Comparison of ENCODE assay signal across 22 cellular contexts in the genomic region with DNA sequence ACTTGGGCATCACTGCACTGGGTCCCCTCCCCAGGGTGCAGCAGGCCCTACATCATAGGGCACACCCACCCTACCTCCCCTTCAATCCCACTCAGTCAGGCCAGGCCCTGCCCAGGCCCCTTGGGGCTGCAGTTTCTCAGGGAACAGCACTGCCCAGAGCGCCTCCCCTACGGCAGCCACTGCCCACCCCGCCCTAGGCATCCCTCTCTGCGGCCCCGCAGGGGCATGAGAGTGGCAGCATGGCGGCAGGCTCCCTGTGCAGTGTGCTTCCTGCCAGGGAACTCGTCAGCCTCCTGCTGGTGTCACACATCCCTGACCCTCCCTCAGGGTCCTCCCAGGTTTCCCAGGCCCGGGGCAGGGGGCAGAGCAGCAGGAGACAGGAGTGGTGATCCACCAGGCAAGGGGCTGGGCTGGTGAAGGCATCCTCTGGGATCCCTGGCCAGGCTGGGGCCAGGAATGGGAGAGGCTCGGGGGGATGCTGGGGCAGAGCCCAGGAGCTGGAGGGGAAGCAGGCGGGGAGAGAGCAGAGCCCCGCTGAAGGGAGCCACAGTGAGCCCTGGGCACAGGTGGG. TPM values are rescaled to one million over a fixed set of nuclear protein-coding genes. Genes with fewer than 3 reads are reported as not detected.
DNase-seq lines count a peak whose midpoint lies in the region; ATAC-seq and TF ChIP-seq lines count a peak whose summit lies in the region.
"Had no signal": no experiment of that assay in that cellular context is flagged by ENCODE, and none has a peak within 500 bp of the region (broad histone marks: within the 10 kb centered on the region; RNA-seq: fewer than 3 reads in every experiment).

No MANE protein-coding gene starts in this region.

- H3T11ph ChIP-seq in H9 (ENCODE audit: low read length): no peak overlapping the region

- H4K8ac ChIP-seq in H9 (replicated peaks; ENCODE audit: insufficient read length, low read depth, low read length): no peak overlapping the region
- peak overlapping the region; percentile 72 for H4K8ac ChIP-seq in neuronal stem cell (ENCODE audit: low read depth, low read length)

- H4K91ac ChIP-seq in H9 (ENCODE audit: insufficient read length, low read depth, low read length): no peak overlapping the region
- no peak overlapping the region for H4K91ac ChIP-seq in neuronal stem cell (ENCODE audit: low read depth, low read length, poor library complexity)

- H3K4me2 ChIP-seq in H9 (ENCODE audit: insufficient read depth, insufficient read length, low read length) (no peak overlapping the region), neuronal stem cell (ENCODE audit: insufficient read depth, low read length, poor library complexity, severe bottlenecking) (no peak overlapping the region)

- no peaks in the 10 kb centered on the region for H3K79me2 ChIP-seq in H9 (ENCODE audit: insufficient read depth, low read length)

- no peaks in the 10 kb centered on the region for H3K23me2 ChIP-seq in H9 (ENCODE audit: insufficient read length, low read depth, low read length, poor library complexity, severe bottlenecking)

- H3K4me3 ChIP-seq in RWPE2 (ENCODE audit: severe bottlenecking) (peak overlapping the region; percentile 19), esophagus (ENCODE audit: low read depth in 1 of 2, low read length in 2 of 2) (peak overlapping the region in 1 of 2 donors; percentile 19), neuronal stem cell (ENCODE audit: low read length in 2 of 2) (no peak overlapping the region), HAP-1 (no peak overlapping the region)
- H3K4me3 ChIP-seq: esophagus muscularis mucosa, MG63, right atrium auricular region had no signal

- in situ Hi-C loops in HAP-1 (cut with MboI; ENCODE audit: low sequenced_read_pairs): no loop called here

- no peak overlapping the region for H3K18ac ChIP-seq in H9 (ENCODE audit: insufficient read length, low read depth, low read length)
- peak overlapping the region; percentile 83 for H3K18ac ChIP-seq in neuronal stem cell (ENCODE audit: low read length)

- DNase-seq in H9 (peak; percentile 39), RWPE2 (ENCODE audit: low spot score) (peak; percentile 66), neuronal stem cell (ENCODE audit: low spot score) (no peak), HAP-1 (ENCODE audit: low spot score in 2 of 2) (no peak), T-helper 17 cell (no peak), NCI-H446 (lab: John Stamatoyannopoulos, UW) (no peak)
- DNase-seq: activated CD8-positive, alpha-beta memory T cell treated with anti-CD3 and anti-CD28 coated beads for 24 hours; activated naive CD4-positive, alpha-beta T cell treated with anti-CD3 and anti-CD28 coated beads, Interleukin-2, amount 10 ng/mL, durations not matched to agents 7 days and 5 days; anterior cingulate cortex; central memory CD4-positive, alpha-beta T cell; kidney glomerular epithelial cell; MG63; natural killer cell; NCI-H1417 treated with DMSO at 0.1 percent for 48 hours; stimulated activated CD4-positive, alpha-beta T cell treated with anti-CD3 and anti-CD28 coated beads, Interleukin-4, amount 100 ng/mL, for 24 hours had no signal

- H4K20me1 ChIP-seq in H9 (ENCODE audit: control insufficient read depth, insufficient read depth, insufficient read length): no peaks in the 10 kb centered on the region

- H3K9me3 ChIP-seq in H9 (ENCODE audit: control insufficient read depth, low read depth, low read length) (no peaks in the 10 kb centered on the region), RWPE2 (ENCODE audit: severe bottlenecking) (no peaks in the 10 kb centered on the region), esophagus (ENCODE audit: control insufficient read depth in 2 of 2, insufficient read depth in 1 of 2, low read depth in 1 of 2, low read length in 1 of 2) (no peaks in the 10 kb centered on the region), neuronal stem cell (replicated peaks in 1 of 2; ENCODE audit: control insufficient read depth in 2 of 2, insufficient read depth in 1 of 2, low read depth in 1 of 2, low read length in 2 of 2) (peaks cover 0 to 5% of the 10 kb centered on the region in 2 donors), HAP-1 (no peaks in the 10 kb centered on the region), T-helper 17 cell (ENCODE audit: control insufficient read depth, low read length, poor library complexity, severe bottlenecking) (no peaks in the 10 kb centered on the region)
- H3K9me3 ChIP-seq: esophagus muscularis mucosa, MG63 had no signal

- H3K27ac ChIP-seq in H9 (ENCODE audit: insufficient read length, low read depth, low read length): no peak overlapping the region
- peak overlapping the region; percentile 7 for H3K27ac ChIP-seq in RWPE2 (ENCODE audit: poor library complexity, severe bottlenecking)
- peak overlapping the region; percentile 30 to 77 for H3K27ac ChIP-seq in esophagus (ENCODE audit: low read depth in 2 of 2, low read length in 1 of 2)
- H3K27ac ChIP-seq in neuronal stem cell (replicated peaks; ENCODE audit: low read length): no peak overlapping the region
- H3K27ac ChIP-seq: esophagus muscularis mucosa, right atrium auricular region had no signal

- no peak overlapping the region for H3K9ac ChIP-seq in H9 (ENCODE audit: extremely low read depth, insufficient read length, low read length)
- H3K9ac ChIP-seq in neuronal stem cell (ENCODE audit: low read depth, low read length, poor library complexity): peak overlapping the region; percentile 77

- no peak overlapping the region for H3K27ac Mint-ChIP-seq in H9
- no peak overlapping the region for H3K27ac Mint-ChIP-seq in T-helper 17 cell
- H3K27ac Mint-ChIP-seq: activated naive CD4-positive, alpha-beta T cell treated with anti-CD3 and anti-CD28 coated beads, Interleukin-2, amount 10 ng/mL, durations not matched to agents 7 days and 5 days; CD14-positive monocyte; IgD-negative memory B cell; natural killer cell; stimulated activated naive CD8-positive, alpha-beta T cell treated with anti-CD3 and anti-CD28 coated beads, Interleukin-15, Interleukin-2, amounts not matched to agents 100 ng/mL and 50 ng/mL, for 24 hours had no signal

- no peaks in the 10 kb centered on the region for H3K4me1 Mint-ChIP-seq in H9
- H3K4me1 Mint-ChIP-seq in T-helper 17 cell: no peaks in the 10 kb centered on the region
- H3K4me1 Mint-ChIP-seq: IgD-negative memory B cell had no signal

- H3K23ac ChIP-seq in H9 (ENCODE audit: insufficient read length, low read depth, low read length) (no peak overlapping the region), neuronal stem cell (ENCODE audit: low read depth, low read length, poor library complexity) (peak overlapping the region; percentile 80)

- H3K36me3 ChIP-seq in RWPE2 (ENCODE audit: low read depth): no peaks in the 10 kb centered on the region
- no peaks in the 10 kb centered on the region for H3K36me3 ChIP-seq in esophagus (ENCODE audit: control insufficient read depth in 2 of 2, insufficient read depth in 2 of 2, low read length in 1 of 2)
- no peaks in the 10 kb centered on the region for H3K36me3 ChIP-seq in neuronal stem cell (replicated peaks in 1 of 2; ENCODE audit: control insufficient read depth in 2 of 2, insufficient read depth in 2 of 2, low read length in 2 of 2)
- no peaks in the 10 kb centered on the region for H3K36me3 ChIP-seq in HAP-1 (replicated peaks)
- H3K36me3 ChIP-seq: esophagus muscularis mucosa, MG63, right atrium auricular region had no signal

- no peak for TF ChIP-seq CTCF in H9 (conservative IDR thresholded peaks at IDR 0.05)
- no peak for TF ChIP-seq CTCF in RWPE2 (IDR thresholded peaks at IDR 0.05; ENCODE audit: poor library complexity, severe bottlenecking)

- H3K36me3 Mint-ChIP-seq in H9 (ENCODE audit: insufficient read depth in 1 of 3, low read depth in 3 of 3): no peaks in the 10 kb centered on the region
- no peaks in the 10 kb centered on the region for H3K36me3 Mint-ChIP-seq in T-helper 17 cell (ENCODE audit: low read depth)
- H3K36me3 Mint-ChIP-seq: activated naive CD4-positive, alpha-beta T cell treated with anti-CD3 and anti-CD28 coated beads, Interleukin-2, amount 10 ng/mL, durations not matched to agents 7 days and 5 days; CD14-positive monocyte; IgD-negative memory B cell; natural killer cell had no signal

- H3K56ac ChIP-seq in H9 (ENCODE audit: insufficient read length, low read depth, low read length): no peak overlapping the region

- H3K9me3 Mint-ChIP-seq in H9: no peaks in the 10 kb centered on the region
- H3K9me3 Mint-ChIP-seq: activated naive CD4-positive, alpha-beta T cell treated with anti-CD3 and anti-CD28 coated beads, Interleukin-2, amount 10 ng/mL, durations not matched to agents 7 days and 5 days; natural killer cell; stimulated activated naive CD8-positive, alpha-beta T cell treated with anti-CD3 and anti-CD28 coated beads, Interleukin-15, Interleukin-2, amounts not matched to agents 100 ng/mL and 50 ng/mL, for 24 hours had no signal

- H2BK20ac ChIP-seq in H9 (ENCODE audit: low read depth, low read length, poor library complexity, severe bottlenecking): no peak overlapping the region

- ATAC-seq in RWPE2 (ENCODE audit: low read depth): peak; percentile 3; the same call in 2 of the 3 replicates
- ATAC-seq in HG02571 (IDR thresholded peaks at IDR 0.05; ENCODE audit: unreplicated experiment): no peak
- no peak for ATAC-seq in T-helper 17 cell
- ATAC-seq: natural killer cell had no signal

- H3K4me1 ChIP-seq in H9 (ENCODE audit: insufficient read depth, low read length) (no peaks in the 10 kb centered on the region), RWPE2 (ENCODE audit: insufficient read depth, poor library complexity, severe bottlenecking) (no peaks in the 10 kb centered on the region), esophagus (ENCODE audit: control insufficient read depth in 2 of 2, insufficient read depth in 2 of 2, low read length in 1 of 2) (peaks cover 0 to 3% of the 10 kb centered on the region in 2 donors), neuronal stem cell (ENCODE audit: control insufficient read depth in 2 of 2, insufficient read depth in 1 of 2, low read depth in 1 of 2, low read length in 2 of 2) (peaks cover 0 to 2% of the 10 kb centered on the region in 2 donors), HAP-1 (no peaks in the 10 kb centered on the region; the same call in 1 of the 2 replicates)
- H3K4me1 ChIP-seq: esophagus muscularis mucosa, right atrium auricular region had no signal

- no peaks in the 10 kb centered on the region for H3K79me1 ChIP-seq in H9 (ENCODE audit: insufficient read depth, low read depth, low read length, poor library complexity, severe bottlenecking)
- no peaks in the 10 kb centered on the region for H3K79me1 ChIP-seq in neuronal stem cell (ENCODE audit: low read depth, low read length)

- H3K27me3 Mint-ChIP-seq in H9 (ENCODE audit: low read depth) (peaks cover 57% of the 10 kb centered on the region), T-helper 17 cell (peaks cover 14% of the 10 kb centered on the region)
- H3K27me3 Mint-ChIP-seq: stimulated activated naive CD8-positive, alpha-beta T cell treated with anti-CD3 and anti-CD28 coated beads, Interleukin-15, Interleukin-2, amounts not matched to agents 100 ng/mL and 50 ng/mL, for 24 hours had no signal

- no peak overlapping the region for H2BK120ac ChIP-seq in H9 (ENCODE audit: low read depth, low read length, poor library complexity, severe bottlenecking)
- H2BK120ac ChIP-seq in neuronal stem cell (ENCODE audit: low read depth, low read length): no peak overlapping the region

- H2BK12ac ChIP-seq in H9 (ENCODE audit: insufficient read length, low read depth, low read length) (no peak overlapping the region), neuronal stem cell (ENCODE audit: low read length) (peak overlapping the region; percentile 84)

- no CpG with 5 or more reads among the region's 11 CpGs for WGBS in H9 (ENCODE audit: extremely low coverage, insufficient read length, low lambda C conversion rate)
- WGBS in esophagus, 2 donors: 65 to 74% methylated on average over 11 of the region's 11 CpGs
- no CpG with 5 or more reads among the region's 11 CpGs for WGBS in neuronal stem cell (ENCODE audit: extremely low coverage in 2 of 2, insufficient read length in 2 of 2, insufficient replicate concordance in 1 of 2), 2 donors

- H3K14ac ChIP-seq in H9 (ENCODE audit: insufficient read depth, low read length) (no peak overlapping the region), neuronal stem cell (ENCODE audit: low read length) (peak overlapping the region; percentile 97)

- H2AK5ac ChIP-seq in H9 (ENCODE audit: insufficient read length, low read length) (no peak overlapping the region), neuronal stem cell (ENCODE audit: low read depth, low read length) (peak overlapping the region; percentile 66)

- H3K4me3 Mint-ChIP-seq in H9 (no peak overlapping the region), T-helper 17 cell (no peak overlapping the region)
- H3K4me3 Mint-ChIP-seq: activated naive CD4-positive, alpha-beta T cell treated with anti-CD3 and anti-CD28 coated beads, Interleukin-2, amount 10 ng/mL, durations not matched to agents 7 days and 5 days; CD14-positive monocyte; IgD-negative memory B cell; natural killer cell; stimulated activated naive CD8-positive, alpha-beta T cell treated with anti-CD3 and anti-CD28 coated beads, Interleukin-15, Interleukin-2, amounts not matched to agents 100 ng/mL and 50 ng/mL, for 24 hours had no signal

- no peak overlapping the region for H4K5ac ChIP-seq in H9 (ENCODE audit: insufficient read length, low read depth, low read length)

- H3K27me3 ChIP-seq in H9 (ENCODE audit: insufficient read depth, low read length): no peaks in the 10 kb centered on the region
- H3K27me3 ChIP-seq in RWPE2 (ENCODE audit: insufficient read depth, poor library complexity, severe bottlenecking): no peaks in the 10 kb centered on the region
- no peaks in the 10 kb centered on the region for H3K27me3 ChIP-seq in esophagus (ENCODE audit: control insufficient read depth in 1 of 2, insufficient read depth in 2 of 2, low read length in 2 of 2)
- peaks cover 0 to 2% (median 0%) of the 10 kb centered on the region in 3 experiments for H3K27me3 ChIP-seq in neuronal stem cell (ENCODE audit: control insufficient read depth in 3 of 3, insufficient read depth in 3 of 3, low read depth in 1 of 3, low read length in 3 of 3)
- no peaks in the 10 kb centered on the region for H3K27me3 ChIP-seq in HAP-1 (ENCODE audit: low read depth)
- H3K27me3 ChIP-seq: MG63, right atrium auricular region had no signal

- no peak overlapping the region for H3K4ac ChIP-seq in H9 (ENCODE audit: low read depth, low read length)
- peak overlapping the region; percentile 0 for H3K4ac ChIP-seq in neuronal stem cell (ENCODE audit: low read length)

- H2BK5ac ChIP-seq in H9 (ENCODE audit: insufficient read length, low read length) (no peak overlapping the region), neuronal stem cell (ENCODE audit: low read length) (peak overlapping the region; percentile 78)

- H2AFZ ChIP-seq in H9 (ENCODE audit: low read length) (no peak overlapping the region), neuronal stem cell (ENCODE audit: low read length) (no peak overlapping the region)

- H2BK15ac ChIP-seq in H9 (ENCODE audit: low read depth, low read length) (no peak overlapping the region), neuronal stem cell (ENCODE audit: low read length) (peak overlapping the region; percentile 78)

RNA-seq across cellular contexts. Expression of gene BAHCC1, which starts 16.2 kb away (rescaled TPM):
- 1.7 and 3.1 TPM in 2 replicates for total RNA-seq in H9 (2021)
- polyA plus RNA-seq in esophagus: 1 to 10 TPM; 3.0 to 9.1 TPM
- polyA plus RNA-seq in neuronal stem cell (2013, experiment 1 of 2): 15.9 TPM
- 17.5 TPM for polyA plus RNA-seq in neuronal stem cell (2013, experiment 2 of 2)
- total RNA-seq in T-helper 17 cell: under 1 TPM; 0.22 to 0.29 TPM
- polyA plus RNA-seq: IgD-negative memory B cell had no signal

Comparison
In these comparisons a context has a peak if more than half of its experiments do, and no peak if none do; other contexts are left out.
1. DNase-seq: peak in H9 (single experiment) and RWPE2 (single experiment); none in neuronal stem cell (single experiment), HAP-1 (0 of 2), T-helper 17 cell (0 of 3) and NCI-H446 (0 of 2).
2. H3K27ac ChIP-seq: peak in RWPE2 (single experiment) and esophagus (2 of 2); none in H9 (single experiment) and neuronal stem cell (single experiment).